Comparison of ENCODE assay signal across 14 cellular contexts in the genomic region with DNA sequence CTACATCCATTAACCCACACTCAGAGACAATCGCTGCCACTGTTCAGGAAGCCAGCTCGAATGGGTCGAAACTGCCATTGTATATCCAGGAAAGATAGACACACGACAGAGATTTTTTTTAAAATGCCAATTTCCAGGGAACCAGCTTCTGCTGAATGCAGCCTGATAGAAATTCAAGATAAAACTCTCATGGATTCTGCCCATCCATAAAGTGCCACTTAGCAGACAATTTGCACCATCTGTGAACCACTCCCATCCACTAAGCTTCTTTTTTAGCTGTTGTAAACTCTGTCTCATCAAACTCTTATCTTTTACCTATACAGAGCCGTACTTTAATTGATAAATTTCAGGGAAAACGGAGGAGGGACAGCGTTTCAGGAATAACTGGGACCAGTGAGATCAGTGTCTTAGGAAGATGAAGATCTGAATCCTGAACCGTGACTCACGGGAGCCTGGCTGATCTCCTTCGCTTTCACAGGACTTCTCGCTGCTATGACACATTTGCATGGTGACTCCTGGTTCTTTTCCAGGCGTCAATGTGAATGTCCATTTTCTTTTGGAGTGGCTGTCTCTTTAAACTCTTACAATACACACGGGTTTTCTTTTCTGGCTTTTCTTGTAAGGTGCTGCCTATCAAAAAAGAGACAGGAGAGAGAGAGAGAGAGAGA.
DNase-seq lines count a peak whose midpoint lies in the region; ATAC-seq and TF ChIP-seq lines count a peak whose summit lies in the region.
"Had no signal": no experiment of that assay in that cellular context is flagged by ENCODE, and none has a peak within 500 bp of the region (broad histone marks: within the 10 kb centered on the region; RNA-seq: fewer than 3 reads in every experiment).

No MANE protein-coding gene starts in this region.

- no peaks in the 10 kb centered on the region for H3K36me3 ChIP-seq in suprapubic skin
- H3K36me3 ChIP-seq in aorta (ENCODE audit: control insufficient read depth in 1 of 2, insufficient read depth in 2 of 2, low read length in 1 of 2) = no peaks in the 10 kb centered on the region

- intact Hi-C loops in aorta (cut with DNase I) = no loop called here

- TF ChIP-seq EP300 in suprapubic skin (IDR thresholded peaks at IDR 0.05) = no peak

- WGBS in suprapubic skin = 53% methylated on average over 13 of the region's 13 CpGs
- 40 to 42% methylated on average over 13 of the region's 13 CpGs for WGBS in aorta, 2 donors

- ATAC-seq in aorta (ENCODE audit: low FRiP score) (no peak), HG02610 (IDR thresholded peaks at IDR 0.05; ENCODE audit: unreplicated experiment) (no peak)
- ATAC-seq: activated CD4-positive, CD25-positive, alpha-beta regulatory T cell treated with anti-CD3 and anti-CD28 coated beads, Interleukin-2, amount 50 U/mL, for 24 hours; Panc1; T-cell had no signal

- TF ChIP-seq CTCF in fibroblast of pulmonary artery (IDR thresholded peaks at IDR 0.05; ENCODE audit: low read length, missing control alignments) (no peak), suprapubic skin (IDR thresholded peaks at IDR 0.05) (no peak)

- TF ChIP-seq POLR2A in suprapubic skin (IDR thresholded peaks at IDR 0.05) = no peak

- H3K27ac ChIP-seq in suprapubic skin = peak overlapping the region; percentile 39
- no peak overlapping the region for H3K27ac ChIP-seq in aorta (ENCODE audit: low read depth in 1 of 2, low read length in 2 of 2)

- H3K4me1 ChIP-seq in suprapubic skin (no peaks in the 10 kb centered on the region), aorta (ENCODE audit: control insufficient read depth in 1 of 2, insufficient read depth in 2 of 2, low read length in 2 of 2) (no peaks in the 10 kb centered on the region)

- H3K4me3 ChIP-seq in fibroblast of pulmonary artery (replicated peaks; ENCODE audit: low read depth, low read length) (no peak overlapping the region), suprapubic skin (no peak overlapping the region), aorta (ENCODE audit: low read length in 2 of 2) (no peak overlapping the region)

- H3K27me3 ChIP-seq in suprapubic skin = peaks cover 44% of the 10 kb centered on the region
- peaks cover 0 to 2% of the 10 kb centered on the region in 2 donors for H3K27me3 ChIP-seq in aorta (ENCODE audit: control insufficient read depth in 1 of 2, insufficient read depth in 2 of 2, low read length in 1 of 2)

- DNase-seq in GM04504 (ENCODE audit: low read depth) = peak; percentile 67
- DNase-seq in RKO (ENCODE audit: low spot score) = peak; percentile 64
- peak; percentile 4 for DNase-seq in fibroblast of pulmonary artery (ENCODE audit: low read depth)
- DNase-seq in suprapubic skin (ENCODE audit: low spot score in 2 of 2) = no peak
- no peak for DNase-seq in activated effector memory CD4-positive, alpha-beta T cell treated with Interleukin-2 at 50 U/mL for 16 hours
- no peak for DNase-seq in aorta
- DNase-seq: activated CD8-positive, alpha-beta memory T cell treated with anti-CD3 and anti-CD28 coated beads, Interleukin-2, amount 50 U/mL, for 48 hours; CD8-positive, alpha-beta memory T cell; hippocampal formation; NCI-H1694 treated with DMSO at 0.1 percent for 48 hours; T-cell had no signal

- no peaks in the 10 kb centered on the region for H3K9me3 ChIP-seq in suprapubic skin
- H3K9me3 ChIP-seq in aorta (ENCODE audit: control insufficient read depth, low read length) = no peaks in the 10 kb centered on the region

Comparison
In these comparisons a context has a peak if more than half of its experiments do, and no peak if none do; other contexts are left out.
1. DNase-seq: peak in GM04504 (single experiment), RKO (single experiment) and fibroblast of pulmonary artery (single experiment); none in suprapubic skin (0 of 2), activated effector memory CD4-positive, alpha-beta T cell treated with Interleukin-2 at 50 U/mL for 16 hours (single experiment) and aorta (0 of 2).